In the genomic region with DNA sequence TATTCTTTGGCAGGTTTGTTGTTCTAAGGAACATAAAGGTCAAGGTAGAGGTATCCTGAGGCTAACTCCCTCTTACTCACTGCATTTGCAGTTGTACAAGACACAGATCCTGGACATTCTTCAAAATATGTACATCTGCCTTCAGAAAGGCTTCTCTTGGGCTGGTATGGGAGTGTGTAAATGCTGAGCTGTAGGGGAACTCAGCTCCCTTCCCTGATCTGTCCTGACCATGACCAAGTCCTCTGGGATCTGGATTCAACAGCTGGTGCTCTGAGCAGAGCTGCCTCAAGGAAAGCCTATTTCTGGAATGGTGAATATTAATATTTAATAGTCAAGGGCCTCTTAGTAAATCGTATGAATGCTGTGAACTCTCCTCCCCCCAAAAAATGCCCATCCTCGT, we compare ENCODE assay signal across 9 cellular contexts.
DNase-seq lines count a peak whose midpoint lies in the region; ATAC-seq and TF ChIP-seq lines count a peak whose summit lies in the region.
"Had no signal": no experiment of that assay in that cellular context is flagged by ENCODE, and none has a peak within 500 bp of the region (broad histone marks: within the 10 kb centered on the region; RNA-seq: fewer than 3 reads in every experiment).

No MANE protein-coding gene starts in this region.

- peak; percentile 18 for ATAC-seq in GM19035 (IDR thresholded peaks at IDR 0.05; ENCODE audit: unreplicated experiment)
- no peak for ATAC-seq in GM18502 (IDR thresholded peaks at IDR 0.05; ENCODE audit: poor library complexity, unreplicated experiment)
- ATAC-seq in lower lobe of right lung = no peak

- H3K4me1 ChIP-seq in BLaER1 (peaks cover 58% of the 10 kb centered on the region), OCI-LY3 (ENCODE audit: low read length) (peaks cover 25% of the 10 kb centered on the region), hepatocyte (ENCODE audit: insufficient read depth) (peaks cover 4% of the 10 kb centered on the region), lower lobe of right lung (peaks cover 31% of the 10 kb centered on the region)

- peak overlapping the region; percentile 84 for H3K27ac ChIP-seq in BLaER1
- no peak overlapping the region for H3K27ac ChIP-seq in OCI-LY3 (ENCODE audit: low read length)
- H3K27ac ChIP-seq in hepatocyte = peak overlapping the region; percentile 7
- no peak overlapping the region for H3K27ac ChIP-seq in lower lobe of right lung

- H3K79me2 ChIP-seq in OCI-LY3 (ENCODE audit: low read length) = no peaks in the 10 kb centered on the region
- no peaks in the 10 kb centered on the region for H3K79me2 ChIP-seq in hepatocyte

- no peaks in the 10 kb centered on the region for H4K20me1 ChIP-seq in BLaER1
- no peaks in the 10 kb centered on the region for H4K20me1 ChIP-seq in OCI-LY3 (ENCODE audit: insufficient read depth, low read length)
- no peaks in the 10 kb centered on the region for H4K20me1 ChIP-seq in hepatocyte (ENCODE audit: insufficient read depth, poor library complexity, severe bottlenecking)

- WGBS in hepatocyte (ENCODE audit: low lambda C conversion rate, missing lambda C conversion rate) = 79% methylated on average over 2 of the region's 2 CpGs

- H3K4me3 ChIP-seq in BLaER1 (peak overlapping the region; percentile 57), OCI-LY3 (ENCODE audit: low read length) (no peak overlapping the region), hepatocyte (no peak overlapping the region), lower lobe of right lung (no peak overlapping the region)

- H3K9me2 ChIP-seq in hepatocyte (replicated peaks; ENCODE audit: insufficient read depth) = no peaks in the 10 kb centered on the region

- H3K36me3 ChIP-seq in BLaER1 (no peaks in the 10 kb centered on the region), OCI-LY3 (replicated peaks; ENCODE audit: low read depth, low read length) (no peaks in the 10 kb centered on the region), hepatocyte (replicated peaks; ENCODE audit: insufficient read depth, low read depth) (no peaks in the 10 kb centered on the region), lower lobe of right lung (no peaks in the 10 kb centered on the region)

- H3K27me3 ChIP-seq in BLaER1 = no peaks in the 10 kb centered on the region
- 0 out of 2 replicates have a peak, but pooled peaks cover 6% of the 10 kb centered on the region for H3K27me3 ChIP-seq in OCI-LY3 (ENCODE audit: low read depth, low read length)
- no peaks in the 10 kb centered on the region for H3K27me3 ChIP-seq in hepatocyte
- no peaks in the 10 kb centered on the region for H3K27me3 ChIP-seq in lower lobe of right lung (ENCODE audit: low read depth)

- H3K9me3 ChIP-seq in BLaER1 (no peaks in the 10 kb centered on the region), OCI-LY3 (ENCODE audit: insufficient read depth, low read length) (no peaks in the 10 kb centered on the region), hepatocyte (ENCODE audit: low read depth) (no peaks in the 10 kb centered on the region), lower lobe of right lung (no peaks in the 10 kb centered on the region)

- H2AFZ ChIP-seq in OCI-LY3 (ENCODE audit: low read depth, low read length) (no peak overlapping the region), hepatocyte (no peak overlapping the region)

- DNase-seq in hepatocyte (ENCODE audit: low spot score) (no peak), SKM-1 (lab: John Stamatoyannopoulos, UW; ENCODE audit: unreplicated experiment) (no peak), lower lobe of right lung (no peak)
- DNase-seq in effector CD4-positive, alpha-beta T cell = no peak
- DNase-seq: NCI-H2171 treated with DMSO at 0.1 percent for 48 hours had no signal

- TF ChIP-seq CTCF in OCI-LY3 (IDR thresholded peaks at IDR 0.05; ENCODE audit: low read depth, low read length) (no peak), hepatocyte (IDR thresholded peaks at IDR 0.05; ENCODE audit: poor library complexity) (no peak), lower lobe of right lung (IDR thresholded peaks at IDR 0.05) (no peak)

- peak overlapping the region; percentile 73 for H3K9ac ChIP-seq in BLaER1
- H3K9ac ChIP-seq in OCI-LY3 (ENCODE audit: low read length) = no peak overlapping the region

- peak overlapping the region; percentile 85 for H3K4me2 ChIP-seq in BLaER1
- H3K4me2 ChIP-seq in OCI-LY3 (ENCODE audit: low read length) = peak overlapping the region; percentile 31
- H3K4me2 ChIP-seq in hepatocyte = peak overlapping the region; percentile 39

- intact Hi-C loops in lower lobe of right lung (cut with DNase I) = no loop called here

Comparison
In these comparisons a context has a peak if more than half of its experiments do, and no peak if none do; other contexts are left out.
1. H3K27ac ChIP-seq: peak in BLaER1 (single experiment) and hepatocyte (single experiment); none in OCI-LY3 (single experiment) and lower lobe of right lung (single experiment).
2. H3K4me2 ChIP-seq: peak in every context shown above with its lines; median percentile 85 in BLaER1; 39 in hepatocyte; 31 in OCI-LY3.